In genomic region chr5:133680830-133681555, GRCh38 we compare ENCODE assay signal across 21 cellular contexts.
A peak's percentile ranks its signal among the peaks of the same experiment; 100 is the strongest.
DNase-seq lines count a peak whose midpoint lies in the region; ATAC-seq and TF ChIP-seq lines count a peak whose summit lies in the region.
"Had no signal": no experiment of that assay in that cellular context is flagged by ENCODE, and none has a peak within 500 bp of the region (broad histone marks: within the 10 kb centered on the region; RNA-seq: fewer than 3 reads in every experiment).

No MANE protein-coding gene starts in this region.

- intact Hi-C loops in right cardiac atrium (cut with DNase I), result no loop called here
- intact Hi-C loops in transverse colon (cut with DNase I; ENCODE audit: low total_unique reads), result no loop called here

- H3K27ac Mint-ChIP-seq in glutamatergic neuron (ENCODE audit: unreplicated experiment), result peak overlapping the region; percentile 94
- H3K27ac Mint-ChIP-seq in immature natural killer cell, result no peak overlapping the region

- ATAC-seq in right cardiac atrium (no peak), SK-N-SH treated with all-trans-retinoic acid at 6 μM for 48 hours (no peak; the same call in 2 of the 3 replicates)

- H3K27me3 ChIP-seq in right atrium auricular region, result no peaks in the 10 kb centered on the region
- no peaks in the 10 kb centered on the region for H3K27me3 ChIP-seq in right cardiac atrium (ENCODE audit: control insufficient read depth, insufficient read depth)
- H3K27me3 ChIP-seq in transverse colon, result no peaks in the 10 kb centered on the region
- H3K27me3 ChIP-seq: MG63 had no signal

- no peak for TF ChIP-seq POLR2A in transverse colon (IDR thresholded peaks at IDR 0.05)

- no peak for TF ChIP-seq CTCF in right atrium auricular region (IDR thresholded peaks at IDR 0.05)
- TF ChIP-seq CTCF in glutamatergic neuron (IDR thresholded peaks at IDR 0.05; ENCODE audit: partially characterized antibody, unreplicated experiment), result no peak
- no peak for TF ChIP-seq CTCF in transverse colon (IDR thresholded peaks at IDR 0.05)

- no peaks in the 10 kb centered on the region for H3K9me3 ChIP-seq in right atrium auricular region
- H3K9me3 ChIP-seq in right cardiac atrium (ENCODE audit: control insufficient read depth, low read length), result no peaks in the 10 kb centered on the region
- no peaks in the 10 kb centered on the region for H3K9me3 ChIP-seq in transverse colon
- H3K9me3 ChIP-seq: HAP-1, MG63 had no signal

- no peak for TF ChIP-seq EP300 in transverse colon (IDR thresholded peaks at IDR 0.05; ENCODE audit: low read depth)

- no peaks in the 10 kb centered on the region for H3K4me1 ChIP-seq in right atrium auricular region
- H3K4me1 ChIP-seq in right cardiac atrium (ENCODE audit: control insufficient read depth, insufficient read depth, low read length), result no peaks in the 10 kb centered on the region
- no peaks in the 10 kb centered on the region for H3K4me1 ChIP-seq in transverse colon

- H3K4me3 ChIP-seq in right atrium auricular region (no peak overlapping the region), right cardiac atrium (ENCODE audit: low read length) (no peak overlapping the region), transverse colon (no peak overlapping the region)
- H3K4me3 ChIP-seq: HAP-1, MG63 had no signal

- peak; percentile 13 for DNase-seq in right atrium auricular region (ENCODE audit: low spot score)
- DNase-seq in right cardiac atrium, result no peak
- peak; percentile 78 for DNase-seq in glutamatergic neuron
- DNase-seq in NOMO-1 treated with dmso at 0.1 percent for 144 hours (lab: John Stamatoyannopoulos, UW; ENCODE audit: unreplicated experiment), result no peak
- no peak for DNase-seq in substantia nigra (lab: John Stamatoyannopoulos, UW)
- DNase-seq in immature natural killer cell, result no peak
- DNase-seq in transverse colon, result no peak
- DNase-seq: 8988T, GDM1, Kasumi-1, MG63, NCI-H1092, NCI-H146, NCI-H2081 treated with DMSO at 0.1 percent for 48 hours, NCI-H510A, NCI-H82, SIG-M5 had no signal

- H3K36me3 Mint-ChIP-seq in glutamatergic neuron (ENCODE audit: unreplicated experiment) (no peaks in the 10 kb centered on the region), immature natural killer cell (no peaks in the 10 kb centered on the region)
- H3K36me3 Mint-ChIP-seq: IgD-negative memory B cell had no signal

- H3K27me3 Mint-ChIP-seq in glutamatergic neuron (ENCODE audit: unreplicated experiment) (peaks cover 21% of the 10 kb centered on the region), immature natural killer cell (ENCODE audit: low read depth in 3 of 3) (peaks cover 2 to 5% (median 5%) of the 10 kb centered on the region in 3 donors)

- peak overlapping the region; percentile 45 for H3K4me3 Mint-ChIP-seq in glutamatergic neuron (ENCODE audit: unreplicated experiment)
- no peak overlapping the region for H3K4me3 Mint-ChIP-seq in immature natural killer cell
- H3K4me3 Mint-ChIP-seq: IgD-negative memory B cell had no signal

- H3K27ac ChIP-seq in right atrium auricular region (no peak overlapping the region), right cardiac atrium (ENCODE audit: low read length) (no peak overlapping the region), substantia nigra (ENCODE audit: low read depth, low read length, poor library complexity, severe bottlenecking) (no peak overlapping the region), transverse colon (no peak overlapping the region)
- H3K27ac ChIP-seq: RWPE1 had no signal

- H3K9me3 Mint-ChIP-seq in glutamatergic neuron (ENCODE audit: unreplicated experiment), result peaks cover 19% of the 10 kb centered on the region
- H3K9me3 Mint-ChIP-seq in immature natural killer cell, result no peaks in the 10 kb centered on the region
- H3K9me3 Mint-ChIP-seq: IgD-negative memory B cell had no signal

- in situ Hi-C loops in transverse colon (cut with MboI; ENCODE audit: low pct_ligation_motif_present in 1 of 4, low pct_unique_long_range_greater_than_20kb in 1 of 4, low sequenced_read_pairs in 3 of 4), result no loop called here

- H3K36me3 ChIP-seq in right atrium auricular region (no peaks in the 10 kb centered on the region), transverse colon (no peaks in the 10 kb centered on the region)
- H3K36me3 ChIP-seq: HAP-1, MG63 had no signal

- H3K4me1 Mint-ChIP-seq in glutamatergic neuron (ENCODE audit: low read depth, unreplicated experiment) (peaks cover 74% of the 10 kb centered on the region), immature natural killer cell (no peaks in the 10 kb centered on the region)

- WGBS in right cardiac atrium, result 70% methylated on average over 12 of the region's 12 CpGs
- WGBS in transverse colon (ENCODE audit: low coverage in 1 of 2), 2 donors, result 65 to 76% methylated on average over 6 to 12 of the region's 12 CpGs

TF ChIP-seq in SK-N-SH treated with all-trans-retinoic acid at 6 μM for 48 hours, 23 proteins besides CTCF, POLR2A, EP300 and RAD21:
- TF ChIP-seq ARNTL (CRISPR knock-in tag; IDR thresholded peaks at IDR 0.05; ENCODE audit: borderline replicate concordance, low read depth) (no peak), TCF4 (CRISPR knock-in tag; IDR thresholded peaks at IDR 0.05; ENCODE audit: borderline replicate concordance) (peak; percentile 61)

Comparison
In these comparisons a context has a peak if more than half of its experiments do, and no peak if none do; other contexts are left out.
1. DNase-seq: peak in right atrium auricular region (single experiment) and glutamatergic neuron (single experiment); none in right cardiac atrium (0 of 3), NOMO-1 treated with dmso at 0.1 percent for 144 hours (single experiment), substantia nigra (0 of 49), immature natural killer cell (0 of 3) and transverse colon (single experiment).